ENCODE assay signal across 1 cellular context in genomic region chrX:119625843-119626242, GRCh38.
TF ChIP-seq lines count a peak whose summit lies in the region.

No MANE protein-coding gene starts in this region.

TF ChIP-seq in SK-N-SH treated with all-trans-retinoic acid at 6 μM for 48 hours, 23 proteins besides CTCF, POLR2A, EP300 and RAD21 (continued from another document):
- TF ChIP-seq TSHZ2 (CRISPR knock-in tag; IDR thresholded peaks at IDR 0.05) (no peak), POU6F1 (CRISPR knock-in tag; IDR thresholded peaks at IDR 0.05; ENCODE audit: borderline replicate concordance, low read depth) (no peak), CSRNP3 (CRISPR knock-in tag; IDR thresholded peaks at IDR 0.05) (no peak), SNAI2 (CRISPR knock-in tag; IDR thresholded peaks at IDR 0.05) (no peak)
TF ChIP-seq in SK-N-SH treated with all-trans-retinoic acid at 6 μM for 48 hours: peak in this region for 0.
